In genomic region chr11:100563541-100564280, GRCh38 we compare ENCODE assay signal across 1 cellular context.
TF ChIP-seq lines count a peak whose summit lies in the region.

No MANE protein-coding gene starts in this region.

TF ChIP-seq in SK-N-SH, 30 proteins besides CTCF, POLR2A, EP300 and RAD21 (continued from another document):
- TF ChIP-seq IRF3 (IDR thresholded peaks at IDR 0.05; ENCODE audit: low read depth, low read length), result no peak
